1 cellular context compared by ENCODE assay signal in genomic region chr17:32878211-32878610, GRCh38.
TF ChIP-seq lines count a peak whose summit lies in the region.

No MANE protein-coding gene starts in this region.

TF ChIP-seq in HepG2, 621 proteins besides CTCF, POLR2A, EP300 and RAD21:
- TF ChIP-seq ZNF251 (CRISPR knock-in tag; IDR thresholded peaks at IDR 0.05) (no peak), ZNF598 (CRISPR knock-in tag; IDR thresholded peaks at IDR 0.05; ENCODE audit: borderline replicate concordance) (no peak), ZNF646 (CRISPR knock-in tag; IDR thresholded peaks at IDR 0.05) (no peak), TRAFD1 (CRISPR knock-in tag; IDR thresholded peaks at IDR 0.05; ENCODE audit: borderline replicate concordance) (no peak), SATB2 (CRISPR knock-in tag; IDR thresholded peaks at IDR 0.05) (no peak), ESRRA (CRISPR knock-in tag; IDR thresholded peaks at IDR 0.05; ENCODE audit: low read depth) (no peak), ZNF512 (CRISPR knock-in tag; IDR thresholded peaks at IDR 0.05) (no peak), FOSL1 (CRISPR knock-in tag; IDR thresholded peaks at IDR 0.05; ENCODE audit: borderline replicate concordance) (no peak), EHMT2 (IDR thresholded peaks at IDR 0.05; ENCODE audit: borderline replicate concordance, low read depth, low read length) (no peak)
